17 cellular contexts compared by ENCODE assay signal in genomic region chr17:68431045-68431608, GRCh38. TPM values are rescaled to one million over a fixed set of nuclear protein-coding genes. Genes with fewer than 3 reads are reported as not detected.
DNase-seq lines count a peak whose midpoint lies in the region; ATAC-seq and TF ChIP-seq lines count a peak whose summit lies in the region.
"Had no signal": no experiment of that assay in that cellular context is flagged by ENCODE, and none has a peak within 500 bp of the region (broad histone marks: within the 10 kb centered on the region; RNA-seq: fewer than 3 reads in every experiment).

No MANE protein-coding gene starts in this region.

- H3K36me3 Mint-ChIP-seq in activated CD4-positive, alpha-beta memory T cell treated with anti-CD3 and anti-CD28 coated beads, Interleukin-2, amount 10 ng/mL, durations not matched to agents 7 days and 5 days (ENCODE audit: low read depth): peaks cover 77% of the 10 kb centered on the region
- H3K36me3 Mint-ChIP-seq in activated CD4-positive, alpha-beta memory T cell treated with anti-CD3 and anti-CD28 coated beads for 36 hours: peaks cover 12% of the 10 kb centered on the region
- H3K36me3 Mint-ChIP-seq in natural killer cell (peaks cover 17% of the 10 kb centered on the region), glutamatergic neuron (ENCODE audit: unreplicated experiment) (no peaks in the 10 kb centered on the region)
- peaks cover 11% of the 10 kb centered on the region for H3K36me3 Mint-ChIP-seq in natural killer cell treated with Interleukin-12 subunit alpha and Interleukin-12 subunit beta and Interleukin-15 and Interleukin-18, amount 100 ng/mL, for 72 hours

- intact Hi-C loops in activated CD4-positive, alpha-beta memory T cell treated with anti-CD3 and anti-CD28 coated beads for 36 hours (cut with micrococcal nuclease): no loop called here
- intact Hi-C loops in natural killer cell (cut with micrococcal nuclease): loop anchor here (10.0 kb wide), 1 partner anchor 136 kb away; the partner anchor contains the start of genes ARSG and SLC16A6

- peaks cover 22% of the 10 kb centered on the region for H3K4me1 Mint-ChIP-seq in activated CD4-positive, alpha-beta memory T cell treated with anti-CD3 and anti-CD28 coated beads, Interleukin-2, amount 10 ng/mL, durations not matched to agents 7 days and 5 days
- peaks cover 15% of the 10 kb centered on the region for H3K4me1 Mint-ChIP-seq in activated CD4-positive, alpha-beta memory T cell treated with anti-CD3 and anti-CD28 coated beads for 36 hours (ENCODE audit: low read depth)
- H3K4me1 Mint-ChIP-seq in natural killer cell (peaks cover 5 to 12% of the 10 kb centered on the region in 2 donors), glutamatergic neuron (ENCODE audit: low read depth, unreplicated experiment) (peaks cover 9% of the 10 kb centered on the region)
- peaks cover 9 to 11% of the 10 kb centered on the region in 2 donors for H3K4me1 Mint-ChIP-seq in natural killer cell treated with Interleukin-12 subunit alpha and Interleukin-12 subunit beta and Interleukin-15 and Interleukin-18, amount 100 ng/mL, for 72 hours (ENCODE audit: low read depth in 2 of 2)

- CTCF ChIA-PET in activated CD4-positive, alpha-beta memory T cell treated with anti-CD3 and anti-CD28 coated beads, Interleukin-2, amount 10 ng/mL, durations not matched to agents 7 days and 5 days (lab: Charles Lee): interaction anchor here (1.0 to 4.4 kb wide), 10 partner anchors 19 to 374 kb away, joined by 3 to 49 read pairs (median 4); no protein-coding TSS in a partner anchor
- CTCF ChIA-PET in activated CD4-positive, alpha-beta memory T cell treated with anti-CD3 and anti-CD28 coated beads for 36 hours (lab: Charles Lee): interaction anchor here (0.9 to 8.9 kb wide), 11 partner anchors 9 to 419 kb away, joined by 3 to 123 read pairs (median 4); no protein-coding TSS in a partner anchor

- H3K27ac Mint-ChIP-seq in activated CD4-positive, alpha-beta memory T cell treated with anti-CD3 and anti-CD28 coated beads, Interleukin-2, amount 10 ng/mL, durations not matched to agents 7 days and 5 days: peak overlapping the region; percentile 21
- no peak overlapping the region for H3K27ac Mint-ChIP-seq in activated CD4-positive, alpha-beta memory T cell treated with anti-CD3 and anti-CD28 coated beads for 36 hours
- H3K27ac Mint-ChIP-seq in natural killer cell: peak overlapping the region; percentile 11 to 38
- no peak overlapping the region for H3K27ac Mint-ChIP-seq in natural killer cell treated with Interleukin-12 subunit alpha and Interleukin-12 subunit beta and Interleukin-15 and Interleukin-18, amount 100 ng/mL, for 72 hours
- H3K27ac Mint-ChIP-seq in glutamatergic neuron (ENCODE audit: unreplicated experiment): no peak overlapping the region

- no peaks in the 10 kb centered on the region for H3K9me3 Mint-ChIP-seq in activated CD4-positive, alpha-beta memory T cell treated with anti-CD3 and anti-CD28 coated beads, Interleukin-2, amount 10 ng/mL, durations not matched to agents 7 days and 5 days
- H3K9me3 Mint-ChIP-seq in activated CD4-positive, alpha-beta memory T cell treated with anti-CD3 and anti-CD28 coated beads for 36 hours: no peaks in the 10 kb centered on the region
- H3K9me3 Mint-ChIP-seq in natural killer cell (no peaks in the 10 kb centered on the region), glutamatergic neuron (ENCODE audit: unreplicated experiment) (peaks cover 3% of the 10 kb centered on the region)
- no peaks in the 10 kb centered on the region for H3K9me3 Mint-ChIP-seq in natural killer cell treated with Interleukin-12 subunit alpha and Interleukin-12 subunit beta and Interleukin-15 and Interleukin-18, amount 100 ng/mL, for 72 hours

- no peak overlapping the region for H3K4me3 Mint-ChIP-seq in activated CD4-positive, alpha-beta memory T cell treated with anti-CD3 and anti-CD28 coated beads, Interleukin-2, amount 10 ng/mL, durations not matched to agents 7 days and 5 days
- no peak overlapping the region for H3K4me3 Mint-ChIP-seq in activated CD4-positive, alpha-beta memory T cell treated with anti-CD3 and anti-CD28 coated beads for 36 hours
- H3K4me3 Mint-ChIP-seq in natural killer cell: no peak overlapping the region
- no peak overlapping the region for H3K4me3 Mint-ChIP-seq in natural killer cell treated with Interleukin-12 subunit alpha and Interleukin-12 subunit beta and Interleukin-15 and Interleukin-18, amount 100 ng/mL, for 72 hours
- peak overlapping the region; percentile 15 for H3K4me3 Mint-ChIP-seq in glutamatergic neuron (ENCODE audit: unreplicated experiment)
- H3K4me3 Mint-ChIP-seq: CD14-positive monocyte had no signal

- POLR2A ChIA-PET in activated CD4-positive, alpha-beta memory T cell treated with anti-CD3 and anti-CD28 coated beads, Interleukin-2, amount 10 ng/mL, durations not matched to agents 7 days and 5 days (lab: Charles Lee): interaction anchor here (0.9 to 2.4 kb wide), 4 partner anchors 32 to 168 kb away, joined by 3 to 10 read pairs (median 3); partner anchors contain the start of genes ARSG and SLC16A6
- POLR2A ChIA-PET in activated CD4-positive, alpha-beta memory T cell treated with anti-CD3 and anti-CD28 coated beads for 36 hours (lab: Charles Lee): no interaction called here

- DNase-seq in activated CD4-positive, alpha-beta memory T cell treated with anti-CD3 and anti-CD28 coated beads, Interleukin-2, amount 10 ng/mL, durations not matched to agents 7 days and 5 days: no peak
- no peak for DNase-seq in activated CD4-positive, alpha-beta memory T cell treated with anti-CD3 and anti-CD28 coated beads for 36 hours
- no peak for DNase-seq in natural killer cell
- DNase-seq in natural killer cell treated with Interleukin-12 subunit alpha and Interleukin-12 subunit beta and Interleukin-15 and Interleukin-18, amount 100 ng/mL, for 72 hours (ENCODE audit: low spot score): no peak
- no peak for DNase-seq in glutamatergic neuron
- peak; percentile 29 for DNase-seq in ureter (ENCODE audit: low spot score)
- no peak for DNase-seq in activated T-cell treated with anti-CD3 and anti-CD28 coated beads, Interleukin-2, amount 50 U/mL, for 48 hours
- DNase-seq: DMS153; KG1; MM.1S; NCI-H2029 treated with DMSO at 0.1 percent for 48 hours; NCI-H446 treated with DMSO at 0.1 percent for 48 hours; NK-92 treated with Interleukin-12 subunit alpha and Interleukin-12 subunit beta, amount 100 ng/mL, for 24 hours; PC-9 had no signal

- ATAC-seq in natural killer cell: no peak
- ATAC-seq in natural killer cell treated with Interleukin-12 subunit alpha and Interleukin-12 subunit beta and Interleukin-15 and Interleukin-18, amount 100 ng/mL, for 72 hours: no peak
- ATAC-seq in HG03565 (IDR thresholded peaks at IDR 0.05; ENCODE audit: unreplicated experiment): no peak
- ATAC-seq: Right ventricle myocardium inferior had no signal

- H3K27me3 Mint-ChIP-seq in activated CD4-positive, alpha-beta memory T cell treated with anti-CD3 and anti-CD28 coated beads, Interleukin-2, amount 10 ng/mL, durations not matched to agents 7 days and 5 days: no peaks in the 10 kb centered on the region
- no peaks in the 10 kb centered on the region for H3K27me3 Mint-ChIP-seq in activated CD4-positive, alpha-beta memory T cell treated with anti-CD3 and anti-CD28 coated beads for 36 hours
- H3K27me3 Mint-ChIP-seq in natural killer cell (ENCODE audit: low read depth in 2 of 2) (no peaks in the 10 kb centered on the region), glutamatergic neuron (ENCODE audit: unreplicated experiment) (peaks cover 5% of the 10 kb centered on the region)
- H3K27me3 Mint-ChIP-seq in natural killer cell treated with Interleukin-12 subunit alpha and Interleukin-12 subunit beta and Interleukin-15 and Interleukin-18, amount 100 ng/mL, for 72 hours: no peaks in the 10 kb centered on the region

- TF ChIP-seq CTCF in natural killer cell (IDR thresholded peaks at IDR 0.05) (no peak), glutamatergic neuron (IDR thresholded peaks at IDR 0.05; ENCODE audit: partially characterized antibody, unreplicated experiment) (no peak)

RNA-seq across cellular contexts. Expression of gene WIPI1, which starts 26.2 kb away (rescaled TPM):
- total RNA-seq in activated CD4-positive, alpha-beta memory T cell treated with anti-CD3 and anti-CD28 coated beads, Interleukin-2, amount 10 ng/mL, durations not matched to agents 7 days and 5 days: 10 to 100 TPM; 60.0 to 62.7 TPM
- total RNA-seq in activated CD4-positive, alpha-beta memory T cell treated with anti-CD3 and anti-CD28 coated beads for 36 hours: 10 to 100 TPM; 27.3 to 27.5 TPM
- total RNA-seq in natural killer cell: 10 to 100 TPM; 29.0 to 41.4 (median 32.0) TPM
- 10 to 100 TPM; 26.5 to 39.1 TPM for total RNA-seq in natural killer cell treated with Interleukin-12 subunit alpha and Interleukin-12 subunit beta and Interleukin-15 and Interleukin-18, amount 100 ng/mL, for 72 hours
- 252 TPM for total RNA-seq in glutamatergic neuron (ENCODE audit: unreplicated experiment)
- 43.6 TPM for total RNA-seq in ureter

Comparison
In these comparisons a context has a peak if more than half of its experiments do, and no peak if none do; other contexts are left out.
1. H3K27ac Mint-ChIP-seq: peak in activated CD4-positive, alpha-beta memory T cell treated with anti-CD3 and anti-CD28 coated beads, Interleukin-2, amount 10 ng/mL, durations not matched to agents 7 days and 5 days (single experiment) and natural killer cell (2 of 2); none in activated CD4-positive, alpha-beta memory T cell treated with anti-CD3 and anti-CD28 coated beads for 36 hours (single experiment), natural killer cell treated with Interleukin-12 subunit alpha and Interleukin-12 subunit beta and Interleukin-15 and Interleukin-18, amount 100 ng/mL, for 72 hours (0 of 2) and glutamatergic neuron (single experiment).